In the genomic region with DNA sequence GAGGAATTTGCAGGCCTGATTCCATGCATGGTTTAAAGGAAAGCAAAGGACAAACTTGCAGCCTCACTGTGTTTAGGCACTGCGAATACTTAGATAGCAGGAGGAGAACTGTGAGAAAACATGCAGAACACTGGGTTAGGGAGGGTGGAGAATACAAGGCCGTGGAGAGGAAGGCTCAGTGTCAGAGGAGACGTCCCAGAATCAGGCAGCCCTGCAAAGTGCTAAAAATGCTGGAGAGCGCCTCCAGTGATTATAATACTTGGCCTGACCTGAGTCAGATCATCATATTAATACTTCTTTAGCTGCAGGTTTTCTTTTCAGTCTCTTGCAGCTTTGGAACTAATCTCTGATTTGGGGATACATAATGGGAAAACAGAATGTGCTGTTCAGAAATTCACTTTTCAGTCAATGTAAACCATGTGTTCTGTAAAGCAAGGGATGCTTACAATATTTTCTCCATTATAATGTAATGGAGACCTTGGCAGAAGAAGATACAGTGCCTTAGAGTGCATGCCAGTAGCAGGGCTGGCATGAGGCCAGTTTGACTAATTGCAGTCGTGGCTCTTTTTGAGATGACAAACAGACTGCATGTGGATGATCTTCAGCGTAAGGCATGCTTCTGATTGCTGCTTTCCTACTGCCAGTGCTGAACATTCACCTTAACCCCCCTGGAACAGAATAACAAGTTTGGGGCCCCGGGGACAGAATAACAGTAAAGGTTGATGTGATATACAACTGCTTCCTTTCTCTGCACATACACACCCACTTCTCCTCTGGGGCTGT, we compare ENCODE assay signal across 10 cellular contexts. TPM values are rescaled to one million over a fixed set of nuclear protein-coding genes. Genes with fewer than 3 reads are reported as not detected.
DNase-seq lines count a peak whose midpoint lies in the region; ATAC-seq and TF ChIP-seq lines count a peak whose summit lies in the region.
"Had no signal": no experiment of that assay in that cellular context is flagged by ENCODE, and none has a peak within 500 bp of the region (broad histone marks: within the 10 kb centered on the region; RNA-seq: fewer than 3 reads in every experiment).

No MANE protein-coding gene starts in this region.

- H4K5ac ChIP-seq in mesendoderm (ENCODE audit: low read length), result no peak overlapping the region

- H3K18ac ChIP-seq in mesendoderm (ENCODE audit: low read length), result no peak overlapping the region

- H3K4ac ChIP-seq in mesendoderm (ENCODE audit: low read depth, low read length), result no peak overlapping the region

- H3K9ac ChIP-seq in mesendoderm (ENCODE audit: low read length), result no peak overlapping the region

- no peak overlapping the region for H4K8ac ChIP-seq in mesendoderm (ENCODE audit: low read depth, low read length)

- WGBS in mesendoderm (ENCODE audit: extremely low coverage, insufficient coverage, low lambda C conversion rate), result no CpG with 5 or more reads among the region's 7 CpGs

- H2BK15ac ChIP-seq in mesendoderm (replicated peaks; ENCODE audit: low read depth), result no peak overlapping the region

- peak overlapping the region; percentile 15 for H3K23ac ChIP-seq in mesendoderm (ENCODE audit: low read length)

- no peak overlapping the region for H3K4me3 ChIP-seq in mesendoderm (ENCODE audit: low read length)

- ATAC-seq in HG03442 (IDR thresholded peaks at IDR 0.05; ENCODE audit: unreplicated experiment), result no peak
- ATAC-seq in HG02840 (IDR thresholded peaks at IDR 0.05; ENCODE audit: low FRiP score, unreplicated experiment), result no peak
- no peak for ATAC-seq in HG03175 (IDR thresholded peaks at IDR 0.05; ENCODE audit: unreplicated experiment)

- H3K36me3 ChIP-seq in mesendoderm (ENCODE audit: control insufficient read depth, insufficient read depth, low read length), result no peaks in the 10 kb centered on the region

- H3K27me3 Mint-ChIP-seq in brain, result no peaks in the 10 kb centered on the region

- peaks cover 27% of the 10 kb centered on the region for H3K4me1 Mint-ChIP-seq in brain

- no peak for TF ChIP-seq CTCF in brain (conservative IDR thresholded peaks at IDR 0.05)

- DNase-seq in NCI-H2081 (lab: John Stamatoyannopoulos, UW) (peak; percentile 27 to 53), NCI-H2081 treated with DMSO at 0.1 percent for 48 hours (lab: John Stamatoyannopoulos, UW) (no peak), NCI-H1694 (lab: John Stamatoyannopoulos, UW) (peak; percentile 65), mesendoderm (no peak)
- DNase-seq: AML-193, cerebellar nuclear complex had no signal

- H3K36me3 Mint-ChIP-seq in brain, result peaks cover 69% of the 10 kb centered on the region

- peak overlapping the region in 3 of 5 experiments; percentile 34 to 48 (median 46) for H3K27ac Mint-ChIP-seq in brain

- H3K79me1 ChIP-seq in mesendoderm (ENCODE audit: low read length), result no peaks in the 10 kb centered on the region

- H3K4me3 Mint-ChIP-seq in brain, result no peak overlapping the region

- H3K79me2 ChIP-seq in mesendoderm (ENCODE audit: control insufficient read depth, insufficient read depth, low read length), result no peaks in the 10 kb centered on the region

- no peak overlapping the region for H3K56ac ChIP-seq in mesendoderm (ENCODE audit: low read length)

- no peaks in the 10 kb centered on the region for H3K9me3 Mint-ChIP-seq in brain

- H2AK5ac ChIP-seq in mesendoderm (ENCODE audit: low read length), result no peak overlapping the region

- H3K4me1 ChIP-seq in mesendoderm (ENCODE audit: control insufficient read depth, low read depth, low read length), result no peaks in the 10 kb centered on the region

- H2BK120ac ChIP-seq in mesendoderm (ENCODE audit: low read depth, low read length), result no peak overlapping the region

- H3K27me3 ChIP-seq in mesendoderm (ENCODE audit: insufficient read depth, low read length, poor library complexity), result no peaks in the 10 kb centered on the region

- no peak overlapping the region for H3K27ac ChIP-seq in mesendoderm (ENCODE audit: low read depth, low read length)

- H2BK5ac ChIP-seq in mesendoderm (ENCODE audit: low read length), result no peak overlapping the region

- H3K4me2 ChIP-seq in mesendoderm (ENCODE audit: low read length), result no peak overlapping the region

RNA-seq across cellular contexts. Expression of gene EXT2, which starts 16.8 kb away (rescaled TPM):
- 29.5 TPM for polyA plus RNA-seq in brain (ENCODE audit: insufficient read depth, low read depth, low replicate concordance)
- polyA plus RNA-seq in mesendoderm (2013, experiment 1 of 2), result 17.0 TPM
- 17.3 TPM for polyA plus RNA-seq in mesendoderm (2013, experiment 2 of 2)

RNA-seq across cellular contexts. Expression of gene ACCS, which starts 46.2 kb away (rescaled TPM):
- polyA plus RNA-seq in brain (ENCODE audit: insufficient read depth, low read depth, low replicate concordance), result 1.0 TPM
- polyA plus RNA-seq in mesendoderm (2013, experiment 1 of 2), result 1.8 TPM
- polyA plus RNA-seq in mesendoderm (2013, experiment 2 of 2), result 2.0 TPM

Comparison
In these comparisons a context has a peak if more than half of its experiments do, and no peak if none do; other contexts are left out.
1. DNase-seq: peak in NCI-H2081 (2 of 2) and NCI-H1694 (single experiment); none in NCI-H2081 treated with DMSO at 0.1 percent for 48 hours (single experiment) and mesendoderm (single experiment).